ENCODE assay signal across 15 cellular contexts in the genomic region with DNA sequence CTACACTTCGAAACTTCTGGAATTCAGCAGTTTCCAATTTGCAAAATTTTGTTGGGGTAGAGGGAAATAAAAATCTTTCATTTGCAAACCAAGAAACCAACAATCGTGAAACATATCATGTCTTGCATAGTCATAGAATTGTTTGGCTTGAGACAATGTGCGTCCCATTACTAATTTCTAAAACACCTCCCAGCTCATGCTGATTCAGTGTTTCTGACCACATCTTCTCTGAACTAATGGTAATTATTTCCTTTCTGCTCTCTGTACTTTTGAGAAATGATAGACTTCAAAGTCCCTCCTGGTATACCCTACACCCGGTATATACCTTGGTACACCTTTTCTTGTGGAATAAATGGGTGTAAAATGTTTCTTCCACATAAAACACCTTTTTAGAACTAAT. TPM values are rescaled to one million over a fixed set of nuclear protein-coding genes. Genes with fewer than 3 reads are reported as not detected.
DNase-seq lines count a peak whose midpoint lies in the region; ATAC-seq and TF ChIP-seq lines count a peak whose summit lies in the region.
"Had no signal": no experiment of that assay in that cellular context is flagged by ENCODE, and none has a peak within 500 bp of the region (broad histone marks: within the 10 kb centered on the region; RNA-seq: fewer than 3 reads in every experiment).

No MANE protein-coding gene starts in this region.

- H3K27me3 ChIP-seq in transverse colon: no peaks in the 10 kb centered on the region
- H3K27me3 ChIP-seq: right lobe of liver had no signal

- peaks cover 0 to 2% (median 0%) of the 10 kb centered on the region in 4 donors for H3K36me3 ChIP-seq in transverse colon
- H3K36me3 ChIP-seq: right lobe of liver had no signal

- no peak for TF ChIP-seq EP300 in transverse colon (IDR thresholded peaks at IDR 0.05; ENCODE audit: low read depth)

- H3K4me1 ChIP-seq in transverse colon: no peaks in the 10 kb centered on the region
- H3K4me1 ChIP-seq: right lobe of liver had no signal

- CTCF ChIA-PET in activated naive CD4-positive, alpha-beta T cell treated with anti-CD3 and anti-CD28 coated beads, Interleukin-2, amount 10 ng/mL, durations not matched to agents 7 days and 5 days (lab: Charles Lee): no interaction called here

- DNase-seq in activated naive CD4-positive, alpha-beta T cell treated with anti-CD3 and anti-CD28 coated beads, Interleukin-2, amount 50 U/mL, for 72 hours (ENCODE audit: low spot score in 2 of 2): no peak
- no peak for DNase-seq in activated naive CD4-positive, alpha-beta T cell treated with anti-CD3 and anti-CD28 coated beads, Interleukin-2, amount 10 ng/mL, durations not matched to agents 7 days and 5 days
- DNase-seq in RKO (ENCODE audit: low spot score) (peak; percentile 77), fibroblast of gingiva (ENCODE audit: low read depth) (peak; percentile 2), NCI-H1436 treated with DMSO at 0.1 percent for 48 hours (lab: John Stamatoyannopoulos, UW) (no peak), transverse colon (no peak)
- DNase-seq in stimulated activated CD8-positive, alpha-beta memory T cell treated with anti-CD3 and anti-CD28 coated beads, Interleukin-4, amount 100 ng/mL, for 48 hours: no peak
- DNase-seq: activated naive CD8-positive, alpha-beta T cell treated with anti-CD3 and anti-CD28 coated beads, Interleukin-2, amount 10 ng/mL, durations not matched to agents 7 days and 5 days; GOT3; right lobe of liver; stimulated activated CD4-positive, alpha-beta T cell treated with anti-CD3 and anti-CD28 coated beads, Interleukin-2, amount 100 ng/mL, for 48 hours had no signal

- no peak overlapping the region for H3K4me3 ChIP-seq in transverse colon
- H3K4me3 ChIP-seq: right lobe of liver had no signal

- no peak for TF ChIP-seq CTCF in transverse colon (IDR thresholded peaks at IDR 0.05)

- WGBS in transverse colon (ENCODE audit: low coverage in 1 of 2), 2 donors: 79 to 81% methylated on average over 4 of the region's 4 CpGs

- ATAC-seq in activated naive CD4-positive, alpha-beta T cell treated with anti-CD3 and anti-CD28 coated beads, Interleukin-2, amount 50 U/mL, for 72 hours: peak; percentile 64 to 90
- ATAC-seq in GM18861 (IDR thresholded peaks at IDR 0.05; ENCODE audit: unreplicated experiment): no peak
- ATAC-seq: right lobe of liver, SK-N-SH treated with all-trans-retinoic acid at 6 μM for 48 hours had no signal

- no peaks in the 10 kb centered on the region for H3K9me3 ChIP-seq in transverse colon
- H3K9me3 ChIP-seq: right lobe of liver had no signal

- H3K36me3 Mint-ChIP-seq in activated naive CD4-positive, alpha-beta T cell treated with anti-CD3 and anti-CD28 coated beads, Interleukin-2, amount 50 U/mL, for 72 hours: peaks cover 0 to 24% of the 10 kb centered on the region in 2 donors
- peaks cover 22% of the 10 kb centered on the region for H3K36me3 Mint-ChIP-seq in activated naive CD4-positive, alpha-beta T cell treated with anti-CD3 and anti-CD28 coated beads, Interleukin-2, amount 10 ng/mL, durations not matched to agents 7 days and 5 days

- peaks cover 6% of the 10 kb centered on the region for H3K4me1 Mint-ChIP-seq in activated naive CD4-positive, alpha-beta T cell treated with anti-CD3 and anti-CD28 coated beads, Interleukin-2, amount 10 ng/mL, durations not matched to agents 7 days and 5 days
- H3K4me1 Mint-ChIP-seq: activated naive CD8-positive, alpha-beta T cell treated with anti-CD3 and anti-CD28 coated beads, Interleukin-2, amount 10 ng/mL, durations not matched to agents 7 days and 5 days had no signal

- in situ Hi-C loops in transverse colon (cut with MboI; ENCODE audit: low pct_ligation_motif_present in 1 of 4, low pct_unique_long_range_greater_than_20kb in 1 of 4, low sequenced_read_pairs in 3 of 4): no loop called here

- H3K27me3 Mint-ChIP-seq in activated naive CD4-positive, alpha-beta T cell treated with anti-CD3 and anti-CD28 coated beads, Interleukin-2, amount 10 ng/mL, durations not matched to agents 7 days and 5 days: no peaks in the 10 kb centered on the region
- H3K27me3 Mint-ChIP-seq: activated naive CD8-positive, alpha-beta T cell treated with anti-CD3 and anti-CD28 coated beads, Interleukin-2, amount 10 ng/mL, durations not matched to agents 7 days and 5 days; IgD-negative memory B cell; type B pancreatic cell had no signal

- intact Hi-C loops in transverse colon (cut with DNase I; ENCODE audit: low total_unique reads): no loop called here

- TF ChIP-seq POLR2A in transverse colon (IDR thresholded peaks at IDR 0.05): no peak

- no peaks in the 10 kb centered on the region for H3K9me3 Mint-ChIP-seq in activated naive CD4-positive, alpha-beta T cell treated with anti-CD3 and anti-CD28 coated beads, Interleukin-2, amount 50 U/mL, for 72 hours
- H3K9me3 Mint-ChIP-seq in activated naive CD4-positive, alpha-beta T cell treated with anti-CD3 and anti-CD28 coated beads, Interleukin-2, amount 10 ng/mL, durations not matched to agents 7 days and 5 days: no peaks in the 10 kb centered on the region
- H3K9me3 Mint-ChIP-seq: activated naive CD8-positive, alpha-beta T cell treated with anti-CD3 and anti-CD28 coated beads, Interleukin-2, amount 10 ng/mL, durations not matched to agents 7 days and 5 days; IgD-negative memory B cell; type B pancreatic cell had no signal

- peak overlapping the region; percentile 36 to 77 for H3K27ac Mint-ChIP-seq in activated naive CD4-positive, alpha-beta T cell treated with anti-CD3 and anti-CD28 coated beads, Interleukin-2, amount 50 U/mL, for 72 hours
- no peak overlapping the region for H3K27ac Mint-ChIP-seq in activated naive CD4-positive, alpha-beta T cell treated with anti-CD3 and anti-CD28 coated beads, Interleukin-2, amount 10 ng/mL, durations not matched to agents 7 days and 5 days
- H3K27ac Mint-ChIP-seq: activated naive CD8-positive, alpha-beta T cell treated with anti-CD3 and anti-CD28 coated beads, Interleukin-2, amount 10 ng/mL, durations not matched to agents 7 days and 5 days; type B pancreatic cell had no signal

- no peak overlapping the region for H3K4me3 Mint-ChIP-seq in activated naive CD4-positive, alpha-beta T cell treated with anti-CD3 and anti-CD28 coated beads, Interleukin-2, amount 10 ng/mL, durations not matched to agents 7 days and 5 days
- H3K4me3 Mint-ChIP-seq: activated naive CD8-positive, alpha-beta T cell treated with anti-CD3 and anti-CD28 coated beads, Interleukin-2, amount 10 ng/mL, durations not matched to agents 7 days and 5 days; IgD-negative memory B cell; type B pancreatic cell had no signal

- H3K27ac ChIP-seq in transverse colon: no peak overlapping the region
- H3K27ac ChIP-seq: right lobe of liver had no signal

RNA-seq across cellular contexts. Expression of gene TSPAN13, which starts 41.8 kb away (rescaled TPM):
- 1 to 10 TPM in 1 of 2 donors, under 1 TPM in 1; 0.34 to 1.2 TPM for total RNA-seq in activated naive CD4-positive, alpha-beta T cell treated with anti-CD3 and anti-CD28 coated beads, Interleukin-2, amount 50 U/mL, for 72 hours
- total RNA-seq in transverse colon: 10 to 100 TPM in 3 of 4 donors, 1 to 10 TPM in 1; 6.8 to 44.4 (median 21.4) TPM

Comparison
In these comparisons a context has a peak if more than half of its experiments do, and no peak if none do; other contexts are left out.
1. DNase-seq: peak in RKO (single experiment) and fibroblast of gingiva (single experiment); none in activated naive CD4-positive, alpha-beta T cell treated with anti-CD3 and anti-CD28 coated beads, Interleukin-2, amount 50 U/mL, for 72 hours (0 of 2), activated naive CD4-positive, alpha-beta T cell treated with anti-CD3 and anti-CD28 coated beads, Interleukin-2, amount 10 ng/mL, durations not matched to agents 7 days and 5 days (single experiment), stimulated activated CD8-positive, alpha-beta memory T cell treated with anti-CD3 and anti-CD28 coated beads, Interleukin-4, amount 100 ng/mL, for 48 hours (single experiment), NCI-H1436 treated with DMSO at 0.1 percent for 48 hours (single experiment) and transverse colon (single experiment).